Comparison of ENCODE assay signal across 16 cellular contexts in genomic region chr15:66757030-66757429, GRCh38. TPM values are rescaled to one million over a fixed set of nuclear protein-coding genes. Genes with fewer than 3 reads are reported as not detected.
A peak's percentile ranks its signal among the peaks of the same experiment; 100 is the strongest.
DNase-seq lines count a peak whose midpoint lies in the region; ATAC-seq and TF ChIP-seq lines count a peak whose summit lies in the region.
"Had no signal": no experiment of that assay in that cellular context is flagged by ENCODE, and none has a peak within 500 bp of the region (broad histone marks: within the 10 kb centered on the region; RNA-seq: fewer than 3 reads in every experiment).

No MANE protein-coding gene starts in this region.

- WGBS in right cardiac atrium: 53% methylated on average over 12 of the region's 12 CpGs
- 92 to 100% methylated on average over 2 to 7 of the region's 12 CpGs for WGBS in mesodermal cell (ENCODE audit: insufficient coverage in 2 of 2), 2 experiments
- WGBS in smooth muscle cell (ENCODE audit: low lambda C conversion rate): 94% methylated on average over 12 of the region's 12 CpGs

- TF ChIP-seq CTCF in smooth muscle cell (IDR thresholded peaks at IDR 0.05; ENCODE audit: borderline replicate concordance, insufficient read depth, poor library complexity, severe bottlenecking) (no peak), mucosa of descending colon (IDR thresholded peaks at IDR 0.05) (no peak), omental fat pad (IDR thresholded peaks at IDR 0.05) (no peak)

- intact Hi-C loops in right cardiac atrium (cut with DNase I) (no loop called here), Right ventricle myocardium inferior (cut with DNase I) (no loop called here), mucosa of descending colon (cut with DNase I, micrococcal nuclease) (no loop called here)

- DNase-seq in right cardiac atrium (peak; percentile 25 to 71 (median 26)), Right ventricle myocardium inferior (ENCODE audit: missing footprints) (no peak), smooth muscle cell (lab: John Stamatoyannopoulos, UW; ENCODE audit: unreplicated experiment) (no peak), mucosa of descending colon (no peak), omental fat pad (ENCODE audit: low spot score) (no peak)
- DNase-seq: AML-193, DMS53, HCEC 1CT, NCI-H1417, NCI-H1930, NCI-H2171 had no signal

- peaks cover 100% of the 10 kb centered on the region for H4K20me1 ChIP-seq in smooth muscle cell (ENCODE audit: low read depth)

- H3K4me1 ChIP-seq in right cardiac atrium (ENCODE audit: control insufficient read depth, insufficient read depth, low read length) (peaks cover 45% of the 10 kb centered on the region), mesodermal cell (ENCODE audit: control insufficient read depth, insufficient read depth, low read length, poor library complexity, severe bottlenecking) (peaks cover 56% of the 10 kb centered on the region), smooth muscle cell (ENCODE audit: low read depth) (peaks cover 19% of the 10 kb centered on the region), mucosa of descending colon (ENCODE audit: low read depth) (peaks cover 10% of the 10 kb centered on the region)

- H3K4me3 ChIP-seq in right cardiac atrium (ENCODE audit: low read length) (no peak overlapping the region), mesodermal cell (ENCODE audit: extremely low read depth, insufficient read depth, low read length, poor library complexity, severe bottlenecking) (no peak overlapping the region), smooth muscle cell (no peak overlapping the region), mucosa of descending colon (no peak overlapping the region)
- H3K4me3 ChIP-seq: GM12878 had no signal

- H3K9ac ChIP-seq in smooth muscle cell (ENCODE audit: low read depth): no peak overlapping the region

- no peak overlapping the region for H3K4me2 ChIP-seq in smooth muscle cell

- peaks cover 95% of the 10 kb centered on the region for H3K36me3 ChIP-seq in mesodermal cell (ENCODE audit: control insufficient read depth, insufficient read depth, low read length)
- peaks cover 7% of the 10 kb centered on the region for H3K36me3 ChIP-seq in smooth muscle cell (ENCODE audit: low read depth)
- no peaks in the 10 kb centered on the region for H3K36me3 ChIP-seq in mucosa of descending colon (ENCODE audit: low read depth)

- peaks cover 52% of the 10 kb centered on the region for H3F3A ChIP-seq in smooth muscle cell (ENCODE audit: low read depth)

- ATAC-seq in right cardiac atrium (peak in 1 of 2 donors; percentile 22), Right ventricle myocardium inferior (no peak), mucosa of descending colon (no peak), omental fat pad (ENCODE audit: low FRiP score) (no peak), GM18498 (IDR thresholded peaks at IDR 0.05; ENCODE audit: unreplicated experiment) (no peak), HG03520 (IDR thresholded peaks at IDR 0.05; ENCODE audit: unreplicated experiment) (no peak)
- ATAC-seq: GM12878 had no signal

- H3K9me3 ChIP-seq in right cardiac atrium (ENCODE audit: control insufficient read depth, low read length) (no peaks in the 10 kb centered on the region), mesodermal cell (ENCODE audit: control insufficient read depth, low read length) (peaks cover 10% of the 10 kb centered on the region), smooth muscle cell (replicated peaks; ENCODE audit: low read depth) (no peaks in the 10 kb centered on the region), mucosa of descending colon (peaks cover 10% of the 10 kb centered on the region)

- H3K79me2 ChIP-seq in smooth muscle cell (ENCODE audit: low read depth): peaks cover 97% of the 10 kb centered on the region

- H3K27me3 ChIP-seq in right cardiac atrium (ENCODE audit: control insufficient read depth, insufficient read depth): no peaks in the 10 kb centered on the region
- H3K27me3 ChIP-seq in smooth muscle cell (ENCODE audit: low read depth): no peaks in the 10 kb centered on the region

- H3K27ac ChIP-seq in right cardiac atrium (ENCODE audit: low read length) (peak overlapping the region; percentile 46), mesodermal cell (ENCODE audit: low read depth, low read length, severe bottlenecking) (peak overlapping the region; percentile 53), smooth muscle cell (ENCODE audit: low read depth) (peak overlapping the region; percentile 25)

- no peak overlapping the region for H2AFZ ChIP-seq in smooth muscle cell (ENCODE audit: low read depth)

RNA-seq across cellular contexts. Expression of gene SMAD6, which starts 55.0 kb away (rescaled TPM):
- 10 to 100 TPM; 54.5 to 68.8 (median 63.2) TPM for total RNA-seq in right cardiac atrium
- polyA plus RNA-seq in right cardiac atrium: 31.6 TPM
- 16.2 TPM for total RNA-seq in Right ventricle myocardium inferior
- polyA plus RNA-seq in mesodermal cell (2013, experiment 1 of 2): 111 TPM
- polyA plus RNA-seq in mesodermal cell (2013, experiment 2 of 2): 96.8 TPM
- 41.6 and 42.6 TPM in 2 replicates for total RNA-seq in smooth muscle cell
- 37.9 and 44.0 TPM in 2 replicates for polyA plus RNA-seq in smooth muscle cell
- 10 to 100 TPM; 11.5 to 18.5 (median 12.8) TPM for total RNA-seq in mucosa of descending colon
- total RNA-seq in omental fat pad: 10 to 100 TPM; 15.6 to 44.9 (median 23.8) TPM
- polyA plus RNA-seq: IgD-negative memory B cell had no signal

Comparison
In these comparisons a context has a peak if more than half of its experiments do, and no peak if none do; other contexts are left out.
1. DNase-seq: peak in right cardiac atrium (3 of 3); none in Right ventricle myocardium inferior (single experiment), smooth muscle cell (single experiment), mucosa of descending colon (0 of 3) and omental fat pad (single experiment).
2. Peak in every context shown above with its lines, with median percentiles within 50 percentile points of each other: H3K27ac ChIP-seq.